Comparison of ENCODE assay signal across 2 cellular contexts in genomic region chr5:93247126-93247525, GRCh38.
TF ChIP-seq lines count a peak whose summit lies in the region.

No MANE protein-coding gene starts in this region.

TF ChIP-seq in IMR-90, 13 proteins besides CTCF, POLR2A, EP300 and RAD21:
- no peak for TF ChIP-seq CHD1 (IDR thresholded peaks at IDR 0.05; ENCODE audit: low read depth, low read length)

TF ChIP-seq in H1, 55 proteins besides CTCF, POLR2A, EP300 and RAD21:
- TF ChIP-seq SIN3A (conservative IDR thresholded peaks at IDR 0.05 in 1 of 2, IDR thresholded peaks at IDR 0.05 in 1 of 2; ENCODE audit: low read depth in 1 of 2, low read length in 2 of 2) (no peak), TCF12 (IDR thresholded peaks at IDR 0.05; ENCODE audit: low read depth, low read length) (0 out of 2 replicates have a peak, but pooled peaks have one; percentile 44)
